Comparison of ENCODE assay signal across 21 cellular contexts in genomic region chr9:98750396-98751060, GRCh38. TPM values are rescaled to one million over a fixed set of nuclear protein-coding genes. Genes with fewer than 3 reads are reported as not detected.
DNase-seq lines count a peak whose midpoint lies in the region; ATAC-seq and TF ChIP-seq lines count a peak whose summit lies in the region.
"Had no signal": no experiment of that assay in that cellular context is flagged by ENCODE, and none has a peak within 500 bp of the region (broad histone marks: within the 10 kb centered on the region; RNA-seq: fewer than 3 reads in every experiment).

No MANE protein-coding gene starts in this region.

- DNase-seq in CD1c-positive myeloid dendritic cell (ENCODE audit: extremely low spot score) (peak; percentile 52), Kasumi-1 (lab: John Stamatoyannopoulos, UW) (peak; percentile 24 to 38), NOMO-1 treated with dmso at 0.1 percent for 144 hours (lab: John Stamatoyannopoulos, UW; ENCODE audit: unreplicated experiment) (peak; percentile 33), amniotic epithelial cell (ENCODE audit: low read depth) (peak; percentile 18), germinal center (ENCODE audit: low spot score) (no peak), breast epithelium (ENCODE audit: low spot score in 2 of 2) (no peak), immature natural killer cell (no peak)
- DNase-seq: DMS79, H9, NCI-H1048, NCI-H1436, NCI-H1930, NCI-H345, NCI-H526, SHP77 had no signal

- H3K36me3 ChIP-seq in breast epithelium = no peaks in the 10 kb centered on the region

- H3K36me3 Mint-ChIP-seq in immature natural killer cell = peaks cover 17 to 54% (median 41%) of the 10 kb centered on the region in 3 donors

- TF ChIP-seq CTCF in breast epithelium (IDR thresholded peaks at IDR 0.05) = no peak

- no peaks in the 10 kb centered on the region for H3K4me1 ChIP-seq in breast epithelium

- no peak overlapping the region for H3K27ac Mint-ChIP-seq in immature natural killer cell
- H3K27ac Mint-ChIP-seq: T-helper 1 cell treated with Interleukin-12 subunit alpha and Interleukin-12 subunit beta and Interleukin-4 antibody, amounts not matched to agents 30 μg/mL and 1 μg/mL, for 36 hours had no signal

- no peak overlapping the region for H3K4me3 Mint-ChIP-seq in immature natural killer cell
- H3K4me3 Mint-ChIP-seq: H9; T-helper 1 cell treated with Interleukin-12 subunit alpha and Interleukin-12 subunit beta and Interleukin-4 antibody, amounts not matched to agents 30 μg/mL and 1 μg/mL, for 36 hours had no signal

- no peak overlapping the region for H3K4me3 ChIP-seq in breast epithelium
- H3K4me3 ChIP-seq: A549; BLaER1 treated with 17β-estradiol and CSF1 and Interleukin-3, amounts not matched to agents 10 nM and 100 nM had no signal

- H3K4me1 Mint-ChIP-seq in immature natural killer cell = no peaks in the 10 kb centered on the region
- H3K4me1 Mint-ChIP-seq: H9 had no signal

- no peak for ATAC-seq in GM19397 (IDR thresholded peaks at IDR 0.05; ENCODE audit: unreplicated experiment)
- ATAC-seq: A549, SK-N-SH treated with all-trans-retinoic acid at 6 μM for 48 hours had no signal

- H3K27me3 Mint-ChIP-seq in immature natural killer cell (ENCODE audit: low read depth in 3 of 3) = no peaks in the 10 kb centered on the region

- H3K9me3 ChIP-seq in breast epithelium = no peaks in the 10 kb centered on the region
- H3K9me3 ChIP-seq: A549; BLaER1 treated with 17β-estradiol and CSF1 and Interleukin-3, amounts not matched to agents 10 nM and 100 nM had no signal

- intact Hi-C loops in breast epithelium (cut with DNase I; ENCODE audit: low total_unique reads) = no loop called here

- H3K9me3 Mint-ChIP-seq in immature natural killer cell = no peaks in the 10 kb centered on the region
- H3K9me3 Mint-ChIP-seq: H9; T-helper 1 cell treated with Interleukin-12 subunit alpha and Interleukin-12 subunit beta and Interleukin-4 antibody, amounts not matched to agents 30 μg/mL and 1 μg/mL, for 36 hours had no signal

- no peak for TF ChIP-seq POLR2A in breast epithelium (IDR thresholded peaks at IDR 0.05)

- no peak overlapping the region for H3K27ac ChIP-seq in breast epithelium
- H3K27ac ChIP-seq: A549; BLaER1 treated with 17β-estradiol and CSF1 and Interleukin-3, amounts not matched to agents 10 nM and 100 nM had no signal

- H3K27me3 ChIP-seq in breast epithelium = no peaks in the 10 kb centered on the region
- H3K27me3 ChIP-seq: BLaER1 treated with 17β-estradiol and CSF1 and Interleukin-3, amounts not matched to agents 10 nM and 100 nM had no signal

RNA-seq across cellular contexts. Expression of gene GABBR2, which starts 41.8 kb away (rescaled TPM):
- not detected for total RNA-seq in breast epithelium
- not detected for polyA plus RNA-seq in immature natural killer cell
- total RNA-seq: RPMI7951 had no signal

RNA-seq across cellular contexts. Expression of gene ANKS6, which starts 45.8 kb away (rescaled TPM):
- 10 to 100 TPM in 2 of 3 donors, 1 to 10 TPM in 1; 5.6 to 23.3 (median 17.3) TPM for total RNA-seq in breast epithelium
- polyA plus RNA-seq in immature natural killer cell = 1 to 10 TPM; 2.6 to 3.7 (median 3.2) TPM

RNA-seq across cellular contexts. Expression of gene GALNT12, which starts 56.9 kb away (rescaled TPM):
- total RNA-seq in breast epithelium = 1 to 10 TPM; 2.6 to 6.6 (median 3.9) TPM
- polyA plus RNA-seq in immature natural killer cell = 1 to 10 TPM; 1.7 to 4.3 (median 4.2) TPM

Comparison
In these comparisons a context has a peak if more than half of its experiments do, and no peak if none do; other contexts are left out.
1. DNase-seq: peak in CD1c-positive myeloid dendritic cell (single experiment), Kasumi-1 (2 of 2), NOMO-1 treated with dmso at 0.1 percent for 144 hours (single experiment) and amniotic epithelial cell (single experiment); none in germinal center (single experiment), breast epithelium (0 of 2) and immature natural killer cell (0 of 3).